Comparison of ENCODE assay signal across 8 cellular contexts in the genomic region with DNA sequence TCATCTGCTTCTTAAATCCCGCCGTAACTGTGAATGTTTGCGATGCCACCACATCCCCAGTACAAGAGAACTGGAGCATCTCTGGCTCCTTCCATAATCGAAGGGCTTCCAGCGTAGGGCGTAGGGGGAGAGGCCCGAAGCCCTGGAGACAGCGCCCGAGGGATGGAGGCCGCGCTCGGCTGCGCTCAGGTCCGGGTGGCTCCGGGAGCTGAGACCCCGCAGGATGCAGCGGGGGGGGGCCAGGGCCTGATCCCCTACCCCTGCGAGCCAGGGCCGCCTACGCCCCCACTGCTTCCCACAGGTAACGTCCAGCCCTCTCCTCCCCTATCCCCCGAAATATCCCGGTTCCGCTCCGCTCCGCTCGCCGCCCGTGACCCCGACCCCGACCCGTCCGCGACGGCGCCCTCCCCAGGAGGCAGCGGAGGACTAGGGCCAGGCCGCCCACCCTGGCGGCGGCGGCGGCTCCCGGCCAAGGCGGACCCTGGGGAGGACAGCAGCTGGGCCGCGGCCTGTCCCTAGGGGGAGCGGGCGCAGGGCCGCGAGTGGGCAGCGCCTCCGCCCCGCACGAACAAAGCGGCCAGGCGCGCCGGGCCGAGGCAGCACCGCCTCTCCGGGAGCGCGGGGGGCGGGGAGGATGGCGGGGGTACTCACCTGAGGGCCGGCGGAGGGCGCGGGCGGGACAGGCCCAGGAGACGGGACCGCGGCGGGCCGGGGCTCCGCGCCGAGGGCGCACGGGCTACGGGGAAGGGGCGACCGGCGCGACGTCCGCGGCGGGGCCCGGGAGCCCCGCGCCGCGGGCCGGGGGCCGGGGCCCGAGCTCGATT. TPM values are rescaled to one million over a fixed set of nuclear protein-coding genes. Genes with fewer than 3 reads are reported as not detected.
A peak's percentile ranks its signal among the peaks of the same experiment; 100 is the strongest.
DNase-seq lines count a peak whose midpoint lies in the region; ATAC-seq, FAIRE-seq and TF ChIP-seq lines count a peak whose summit lies in the region.

No MANE protein-coding gene starts in this region.

- TF ChIP-seq CTCF in choroid plexus epithelial cell (conservative IDR thresholded peaks at IDR 0.05; ENCODE audit: low read depth, low read length) (no peak), kidney (IDR thresholded peaks at IDR 0.05; ENCODE audit: borderline replicate concordance, extremely low read depth, insufficient read depth) (peak; percentile 12)

- H3K4me1 ChIP-seq in NT2/D1 (ENCODE audit: insufficient read depth, insufficient read length), result no peaks in the 10 kb centered on the region
- H3K4me1 ChIP-seq in kidney (ENCODE audit: control insufficient read depth in 1 of 2, insufficient read depth in 1 of 2, low read depth in 1 of 2, low read length in 2 of 2), result peaks cover 0 to 2% of the 10 kb centered on the region in 2 donors
- no peaks in the 10 kb centered on the region for H3K4me1 ChIP-seq in small intestine (ENCODE audit: control insufficient read depth in 2 of 2, insufficient read depth in 1 of 2, low read depth in 1 of 2, low read length in 1 of 2)

- peaks cover 3% of the 10 kb centered on the region for H3K36me3 ChIP-seq in NT2/D1 (ENCODE audit: insufficient read depth, insufficient read length, low read length)
- H3K36me3 ChIP-seq in kidney (ENCODE audit: control insufficient read depth in 1 of 2, insufficient read depth in 2 of 2, low read length in 2 of 2), result no peaks in the 10 kb centered on the region
- no peaks in the 10 kb centered on the region for H3K36me3 ChIP-seq in small intestine (ENCODE audit: control insufficient read depth in 2 of 2, insufficient read depth in 2 of 2, low read length in 2 of 2)

- H3K27ac ChIP-seq in kidney (ENCODE audit: low read depth in 2 of 2, low read length in 2 of 2) (peak overlapping the region; percentile 95 to 96), small intestine (ENCODE audit: low read depth in 1 of 2, low read length in 1 of 2) (peak overlapping the region; percentile 73 to 93)

- no peaks in the 10 kb centered on the region for H3K27me3 ChIP-seq in NT2/D1 (ENCODE audit: insufficient read depth, insufficient read length)
- no peaks in the 10 kb centered on the region for H3K27me3 ChIP-seq in small intestine (ENCODE audit: control insufficient read depth in 2 of 2, insufficient read depth in 2 of 2, low read length in 2 of 2)

- WGBS in small intestine, 3 donors, result 2 to 6% (median 3%) methylated on average over 33 to 98 of the region's 98 CpGs

- peak overlapping the region; percentile 64 for H3K4me3 ChIP-seq in NT2/D1 (ENCODE audit: insufficient read length, low read depth)
- peak overlapping the region; percentile 90 for H3K4me3 ChIP-seq in choroid plexus epithelial cell (ENCODE audit: low read depth, low read length)
- peak overlapping the region; percentile 97 to 99 for H3K4me3 ChIP-seq in kidney (ENCODE audit: low read length in 2 of 2)
- peak overlapping the region; percentile 83 to 97 for H3K4me3 ChIP-seq in small intestine (ENCODE audit: low read depth in 1 of 2, low read length in 2 of 2)

- no peaks in the 10 kb centered on the region for H3K9me3 ChIP-seq in NT2/D1 (ENCODE audit: insufficient read depth, low read length)
- H3K9me3 ChIP-seq in kidney (ENCODE audit: control insufficient read depth in 1 of 2, low read length in 2 of 2), result no peaks in the 10 kb centered on the region
- no peaks in the 10 kb centered on the region for H3K9me3 ChIP-seq in small intestine (ENCODE audit: control insufficient read depth, low read depth)

- DNase-seq in D341Med (ENCODE audit: low spot score) (peak; percentile 82), NT2/D1 (ENCODE audit: low read depth, low spot score) (peak; percentile 11), choroid plexus epithelial cell (ENCODE audit: low read depth) (peak; percentile 29), kidney (peak; percentile 85), small intestine (peak; percentile 22), GM19240 (ENCODE audit: insufficient read length, low spot score) (no peak)

- intact Hi-C loops in kidney (cut with DNase I), result no loop called here

- H3K9ac ChIP-seq in NT2/D1 (ENCODE audit: insufficient read length, low read depth), result peak overlapping the region; percentile 86
- peak overlapping the region; percentile 44 to 74 for H3K9ac ChIP-seq in kidney (ENCODE audit: low read length in 2 of 2)

- peak; percentile 31 for ATAC-seq in HG02588 (IDR thresholded peaks at IDR 0.05; ENCODE audit: unreplicated experiment)
- no peak for ATAC-seq in GM18520 (IDR thresholded peaks at IDR 0.05; ENCODE audit: unreplicated experiment)

- FAIRE-seq in kidney (lab: Jason Lieb, UNC) (no peak), small intestine (lab: Jason Lieb, UNC) (no peak)

RNA-seq across cellular contexts. Expression of gene WDFY3, which starts 0.7 kb away (rescaled TPM):
- 151 TPM for total RNA-seq in kidney
- polyA plus RNA-seq in kidney (ENCODE audit: insufficient read depth, low read depth, low replicate concordance) (9.4 TPM), small intestine (1 to 10 TPM; 3.0 to 8.1 (median 4.7) TPM)
